Comparison of ENCODE assay signal across 8 cellular contexts in genomic region chr12:15788266-15789214, GRCh38. TPM values are rescaled to one million over a fixed set of nuclear protein-coding genes. Genes with fewer than 3 reads are reported as not detected.
A peak's percentile ranks its signal among the peaks of the same experiment; 100 is the strongest.
DNase-seq lines count a peak whose midpoint lies in the region; ATAC-seq and TF ChIP-seq lines count a peak whose summit lies in the region.

No MANE protein-coding gene starts in this region.

- DNase-seq in activated CD4-positive, CD25-positive, alpha-beta regulatory T cell (lab: John Stamatoyannopoulos, UW), result no peak
- DNase-seq in NB4 (ENCODE audit: low read depth) (peak; percentile 16), activated B cell treated with CpG ODN at 0.5 μM for 24 hours (no peak), epithelial cell of proximal tubule (ENCODE audit: low read depth) (no peak), tibial artery (peak in 1 of 2 donors; percentile 48)

- no peaks in the 10 kb centered on the region for H3K36me3 Mint-ChIP-seq in activated B cell treated with CpG ODN at 0.5 μM for 24 hours (ENCODE audit: low read depth)

- no peak for TF ChIP-seq CTCF in NB4 (IDR thresholded peaks at IDR 0.05; ENCODE audit: low read depth, low read length)
- no peak for TF ChIP-seq CTCF in activated B cell treated with CpG ODN at 0.5 μM for 24 hours (IDR thresholded peaks at IDR 0.05)
- TF ChIP-seq CTCF in epithelial cell of proximal tubule (conservative IDR thresholded peaks at IDR 0.05; ENCODE audit: low read depth, low read length), result no peak
- TF ChIP-seq CTCF in tibial artery (IDR thresholded peaks at IDR 0.05), result no peak

- H3K36me3 ChIP-seq in tibial artery, result no peaks in the 10 kb centered on the region

- CTCF ChIA-PET in activated B cell treated with CpG ODN at 0.5 μM for 24 hours (lab: Charles Lee), result no interaction called here

- TF ChIP-seq POLR2A in NB4 (IDR thresholded peaks at IDR 0.05; ENCODE audit: extremely low read depth, insufficient read length), result no peak

- no peak overlapping the region for H3K27ac Mint-ChIP-seq in activated B cell treated with CpG ODN at 0.5 μM for 24 hours

- ATAC-seq in activated CD4-positive, CD25-positive, alpha-beta regulatory T cell treated with anti-CD3 and anti-CD28 coated beads, Interleukin-2, amount 50 U/mL, for 24 hours, result peak; percentile 14 to 16
- peak; percentile 44 for ATAC-seq in HG02571 (IDR thresholded peaks at IDR 0.05; ENCODE audit: unreplicated experiment)
- ATAC-seq in activated B cell treated with CpG ODN at 0.5 μM for 24 hours (ENCODE audit: low read depth), result peak; percentile 22

- peaks cover 14% of the 10 kb centered on the region for H3K4me1 Mint-ChIP-seq in activated B cell treated with CpG ODN at 0.5 μM for 24 hours

- H3K9me3 Mint-ChIP-seq in activated B cell treated with CpG ODN at 0.5 μM for 24 hours, result no peaks in the 10 kb centered on the region

- H3K27me3 Mint-ChIP-seq in activated B cell treated with CpG ODN at 0.5 μM for 24 hours, result peaks cover 54% of the 10 kb centered on the region

- H3K9me3 ChIP-seq in mononuclear cell (ENCODE audit: low read depth, low read length) (no peaks in the 10 kb centered on the region), tibial artery (no peaks in the 10 kb centered on the region)

- POLR2A ChIA-PET in activated B cell treated with CpG ODN at 0.5 μM for 24 hours (lab: Charles Lee), result interaction anchor here (1.0 to 1.3 kb wide), 3 partner anchors 18 to 218 kb away, joined by 3 to 5 read pairs (median 3); partner anchors contain the start of gene DERA

- peak overlapping the region; percentile 91 for H3K4me3 Mint-ChIP-seq in activated B cell treated with CpG ODN at 0.5 μM for 24 hours

- H3K4me1 ChIP-seq in mononuclear cell (ENCODE audit: insufficient read depth, low read length) (peaks cover 19% of the 10 kb centered on the region), tibial artery (peaks cover 0 to 31% (median 7%) of the 10 kb centered on the region in 4 donors)

- intact Hi-C loops in activated B cell treated with CpG ODN at 0.5 μM for 24 hours (cut with micrococcal nuclease) (loop anchor here (2.0 to 10.0 kb wide), 4 partner anchors 94 to 1016 kb away; partner anchors contain the start of gene STRAP), tibial artery (cut with DNase I; ENCODE audit: low total_unique reads) (loop anchor here (10.0 kb wide), 2 partner anchors 164 to 194 kb away; no protein-coding TSS in a partner anchor)

- peak overlapping the region; percentile 60 for H3K4me3 ChIP-seq in NB4 (ENCODE audit: low read depth, low read length)
- peak overlapping the region; percentile 83 for H3K4me3 ChIP-seq in epithelial cell of proximal tubule (ENCODE audit: low read depth, low read length)
- H3K4me3 ChIP-seq in mononuclear cell (ENCODE audit: low read length), result peak overlapping the region; percentile 50
- H3K4me3 ChIP-seq in tibial artery, result peak overlapping the region; percentile 75 to 92

- peak overlapping the region; percentile 87 to 89 for H3K27ac ChIP-seq in tibial artery

- peaks cover 68% of the 10 kb centered on the region for H3K27me3 ChIP-seq in mononuclear cell (ENCODE audit: insufficient read depth, low read length)
- H3K27me3 ChIP-seq in tibial artery, result no peaks in the 10 kb centered on the region

RNA-seq across cellular contexts. Expression of gene EPS8, which starts 0.6 kb away (rescaled TPM):
- total RNA-seq in activated B cell treated with CpG ODN at 0.5 μM for 24 hours (0.73 and 0.89 TPM in 2 replicates), epithelial cell of proximal tubule (41.7 and 47.0 TPM in 2 replicates), mononuclear cell (4.2 TPM)
